11 cellular contexts compared by ENCODE assay signal in genomic region chr1:36023098-36023769, GRCh38.
DNase-seq lines count a peak whose midpoint lies in the region; ATAC-seq and TF ChIP-seq lines count a peak whose summit lies in the region.
"Had no signal": no experiment of that assay in that cellular context is flagged by ENCODE, and none has a peak within 500 bp of the region (broad histone marks: within the 10 kb centered on the region; RNA-seq: fewer than 3 reads in every experiment).

No MANE protein-coding gene starts in this region.

- peak; percentile 63 for ATAC-seq in GM19397 (IDR thresholded peaks at IDR 0.05; ENCODE audit: unreplicated experiment)
- no peak for ATAC-seq in lower lobe of right lung
- ATAC-seq in omental fat pad (ENCODE audit: low FRiP score): no peak
- no peak for ATAC-seq in GM18907 (IDR thresholded peaks at IDR 0.05; ENCODE audit: unreplicated experiment)
- ATAC-seq: T-cell had no signal

- no peaks in the 10 kb centered on the region for H3K9me2 ChIP-seq in MM.1S (replicated peaks; ENCODE audit: insufficient read depth, low read length)

- intact Hi-C loops in lower lobe of right lung (cut with DNase I): no loop called here
- intact Hi-C loops in stomach (cut with DNase I; ENCODE audit: low total_unique reads): no loop called here

- no peak for TF ChIP-seq EP300 in stomach (IDR thresholded peaks at IDR 0.05)

- peaks cover 14% of the 10 kb centered on the region for H3K4me1 ChIP-seq in MM.1S (ENCODE audit: low read length)
- no peaks in the 10 kb centered on the region for H3K4me1 ChIP-seq in lower lobe of right lung
- peaks cover 0 to 8% (median 0%) of the 10 kb centered on the region in 4 donors for H3K4me1 ChIP-seq in stomach

- H3K36me3 ChIP-seq in MM.1S (replicated peaks; ENCODE audit: insufficient read depth, low read length) (no peaks in the 10 kb centered on the region), lower lobe of right lung (peaks cover 49% of the 10 kb centered on the region), stomach (peaks cover 9 to 77% (median 65%) of the 10 kb centered on the region in 4 donors)

- DNase-seq in MM.1S (peak; percentile 91), lower lobe of right lung (no peak), kidney tubule cell (ENCODE audit: low spot score) (no peak), stomach (no peak), omental fat pad (ENCODE audit: low spot score) (no peak)
- DNase-seq: islet precursor cell, T-cell had no signal

- WGBS in stomach, 5 donors: 46 to 82% (median 65%) methylated on average over 5 of the region's 5 CpGs

- H3K4me3 ChIP-seq in GM12875 (ENCODE audit: low read depth, low read length): peak overlapping the region; percentile 21
- peak overlapping the region; percentile 47 for H3K4me3 ChIP-seq in MM.1S (ENCODE audit: low read length)
- no peak overlapping the region for H3K4me3 ChIP-seq in lower lobe of right lung
- H3K4me3 ChIP-seq in stomach: no peak overlapping the region

- H3K27ac ChIP-seq in MM.1S (ENCODE audit: low read length) (peak overlapping the region; percentile 68; the same call in 1 of the 2 replicates), lower lobe of right lung (peak overlapping the region; percentile 31), stomach (no peak overlapping the region)
- H3K27ac ChIP-seq: neutrophil had no signal

- no peak for TF ChIP-seq CTCF in GM12875 (IDR thresholded peaks at IDR 0.05; ENCODE audit: borderline replicate concordance, insufficient read depth, low read depth, low read length)
- no peak for TF ChIP-seq CTCF in MM.1S (IDR thresholded peaks at IDR 0.05; ENCODE audit: low read length)
- no peak for TF ChIP-seq CTCF in lower lobe of right lung (IDR thresholded peaks at IDR 0.05)
- no peak for TF ChIP-seq CTCF in stomach (IDR thresholded peaks at IDR 0.05)
- no peak for TF ChIP-seq CTCF in omental fat pad (IDR thresholded peaks at IDR 0.05)

- no peaks in the 10 kb centered on the region for H3K27me3 ChIP-seq in MM.1S (replicated peaks; ENCODE audit: insufficient read depth, low read length)
- no peaks in the 10 kb centered on the region for H3K27me3 ChIP-seq in lower lobe of right lung (ENCODE audit: low read depth)
- H3K27me3 ChIP-seq in stomach: no peaks in the 10 kb centered on the region
- H3K27me3 ChIP-seq: neutrophil had no signal

- H3K79me2 ChIP-seq in MM.1S (ENCODE audit: low read length): no peaks in the 10 kb centered on the region

- H3K9ac ChIP-seq in MM.1S (ENCODE audit: low read length): peak overlapping the region; percentile 36; the same call in 1 of the 2 replicates

- no peak for TF ChIP-seq POLR2A in stomach (IDR thresholded peaks at IDR 0.05)

- H3F3A ChIP-seq in MM.1S (ENCODE audit: insufficient read depth, low read length): peaks cover 12% of the 10 kb centered on the region

- H4K20me1 ChIP-seq in MM.1S (ENCODE audit: insufficient read depth, low read length): no peaks in the 10 kb centered on the region

- H3K4me2 ChIP-seq in MM.1S (ENCODE audit: low read depth, low read length): peak overlapping the region; percentile 58

- H3K9me3 ChIP-seq in MM.1S (replicated peaks; ENCODE audit: insufficient read depth, low read length) (no peaks in the 10 kb centered on the region), lower lobe of right lung (no peaks in the 10 kb centered on the region), stomach (no peaks in the 10 kb centered on the region)
- H3K9me3 ChIP-seq: neutrophil had no signal

- peak overlapping the region; percentile 53 for H2AFZ ChIP-seq in MM.1S (ENCODE audit: low read length)

Comparison
In these comparisons a context has a peak if more than half of its experiments do, and no peak if none do; other contexts are left out.
1. H3K4me3 ChIP-seq: peak in GM12875 (single experiment) and MM.1S (single experiment); none in lower lobe of right lung (single experiment) and stomach (0 of 4).
2. H3K27ac ChIP-seq: peak in MM.1S (single experiment) and lower lobe of right lung (single experiment); none in stomach (0 of 5).